10 cellular contexts compared by ENCODE assay signal in the genomic region with DNA sequence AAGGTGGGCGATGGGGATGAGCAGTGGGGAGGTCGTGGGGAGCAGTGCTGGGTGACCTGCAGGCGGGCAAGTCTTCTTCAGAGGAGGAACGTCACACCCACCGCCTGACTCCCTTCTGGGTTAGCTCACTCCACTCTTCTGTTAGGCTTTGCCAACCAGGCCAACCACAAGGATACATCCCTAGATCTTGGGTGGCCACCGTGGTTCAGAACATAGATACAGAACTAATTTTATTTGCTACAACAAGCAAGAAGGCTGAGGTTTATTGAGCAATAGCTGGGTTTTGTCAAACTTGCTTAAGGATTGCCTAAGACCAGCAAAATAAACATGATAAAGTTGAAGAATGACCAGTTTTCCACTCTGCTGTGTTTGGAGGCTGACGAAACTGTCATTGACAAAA.
DNase-seq lines count a peak whose midpoint lies in the region; ATAC-seq and TF ChIP-seq lines count a peak whose summit lies in the region.
"Had no signal": no experiment of that assay in that cellular context is flagged by ENCODE, and none has a peak within 500 bp of the region (broad histone marks: within the 10 kb centered on the region; RNA-seq: fewer than 3 reads in every experiment).

No MANE protein-coding gene starts in this region.

- intact Hi-C loops in dendritic cell treated with granulocyte-macrophage colony-stimulating factor and Interleukin-4, amounts not matched to agents 40 ng/mL and 50 ng/mL, for 4 days (cut with micrococcal nuclease): loop anchor here (5.0 kb wide), 1 partner anchor 105 kb away; no protein-coding TSS in a partner anchor

- CTCF ChIA-PET in AG04449 (lab: Yijun Ruan, JAX) (no interaction called here), GM10248 (lab: Yijun Ruan, JAX) (no interaction called here)

- H3K27ac Mint-ChIP-seq in dendritic cell treated with granulocyte-macrophage colony-stimulating factor and Interleukin-4, amounts not matched to agents 40 ng/mL and 50 ng/mL, for 4 days: peak overlapping the region; percentile 92
- H3K27ac Mint-ChIP-seq: stimulated activated effector memory CD8-positive, alpha-beta T cell treated with anti-CD3 and anti-CD28 coated beads, Interleukin-12 subunit alpha, Interleukin-12 subunit beta, amount 100 ng/mL, for 72 hours had no signal

- H3K4me3 Mint-ChIP-seq in dendritic cell treated with granulocyte-macrophage colony-stimulating factor and Interleukin-4, amounts not matched to agents 40 ng/mL and 50 ng/mL, for 4 days: no peak overlapping the region
- H3K4me3 Mint-ChIP-seq: stimulated activated effector memory CD8-positive, alpha-beta T cell treated with anti-CD3 and anti-CD28 coated beads, Interleukin-12 subunit alpha, Interleukin-12 subunit beta, amount 100 ng/mL, for 72 hours had no signal

- no peak for ATAC-seq in HG02642 (IDR thresholded peaks at IDR 0.05; ENCODE audit: poor library complexity, unreplicated experiment)
- ATAC-seq in GM18498 (IDR thresholded peaks at IDR 0.05; ENCODE audit: unreplicated experiment): no peak
- ATAC-seq: stimulated activated effector memory CD8-positive, alpha-beta T cell treated with anti-CD3 and anti-CD28 coated beads, Interleukin-12 subunit alpha, Interleukin-12 subunit beta, amount 100 ng/mL, for 72 hours had no signal

- TF ChIP-seq CTCF in AG04449 (IDR thresholded peaks at IDR 0.05; ENCODE audit: insufficient read depth, low read length, missing control alignments): no peak
- no peak for TF ChIP-seq CTCF in GM10248 (IDR thresholded peaks at IDR 0.05; ENCODE audit: control extremely low read depth, extremely low read depth, low read depth, missing control alignments)

- H3K4me1 Mint-ChIP-seq in dendritic cell treated with granulocyte-macrophage colony-stimulating factor and Interleukin-4, amounts not matched to agents 40 ng/mL and 50 ng/mL, for 4 days (ENCODE audit: low read depth): peaks cover 66% of the 10 kb centered on the region
- H3K4me1 Mint-ChIP-seq: stimulated activated effector memory CD8-positive, alpha-beta T cell treated with anti-CD3 and anti-CD28 coated beads, Interleukin-12 subunit alpha, Interleukin-12 subunit beta, amount 100 ng/mL, for 72 hours had no signal

- H3K36me3 Mint-ChIP-seq in dendritic cell treated with granulocyte-macrophage colony-stimulating factor and Interleukin-4, amounts not matched to agents 40 ng/mL and 50 ng/mL, for 4 days (ENCODE audit: low read depth): peaks cover 19% of the 10 kb centered on the region
- H3K36me3 Mint-ChIP-seq: stimulated activated effector memory CD8-positive, alpha-beta T cell treated with anti-CD3 and anti-CD28 coated beads, Interleukin-12 subunit alpha, Interleukin-12 subunit beta, amount 100 ng/mL, for 72 hours had no signal

- H3K27me3 Mint-ChIP-seq in dendritic cell treated with granulocyte-macrophage colony-stimulating factor and Interleukin-4, amounts not matched to agents 40 ng/mL and 50 ng/mL, for 4 days: no peaks in the 10 kb centered on the region

- no peak overlapping the region for H3K4me3 ChIP-seq in AG04449 (ENCODE audit: low read depth, low read length)

- DNase-seq in AG04449 (ENCODE audit: low read depth, low spot score) (peak; percentile 72), NCI-H226 (peak; percentile 81), myocyte (ENCODE audit: low read depth) (peak; percentile 59), GM10248 (ENCODE audit: extremely low spot score) (no peak), T-helper 9 cell (no peak)
- DNase-seq: NCI-H146 had no signal

- POLR2A ChIA-PET in AG04449 (lab: Yijun Ruan, JAX) (interaction anchor here (1.0 kb wide), 1 partner anchor 16 kb away, joined by 3 read pairs; no protein-coding TSS in a partner anchor), GM10248 (lab: Yijun Ruan, JAX) (no interaction called here)

- H3K9me3 Mint-ChIP-seq in dendritic cell treated with granulocyte-macrophage colony-stimulating factor and Interleukin-4, amounts not matched to agents 40 ng/mL and 50 ng/mL, for 4 days: no peaks in the 10 kb centered on the region
- H3K9me3 Mint-ChIP-seq: stimulated activated effector memory CD8-positive, alpha-beta T cell treated with anti-CD3 and anti-CD28 coated beads, Interleukin-12 subunit alpha, Interleukin-12 subunit beta, amount 100 ng/mL, for 72 hours had no signal

Comparison
In these comparisons a context has a peak if more than half of its experiments do, and no peak if none do; other contexts are left out.
1. DNase-seq: peak in AG04449 (single experiment), NCI-H226 (single experiment) and myocyte (single experiment); none in GM10248 (single experiment) and T-helper 9 cell (single experiment).